ENCODE assay signal across 8 cellular contexts in genomic region chr10:110006358-110007170, GRCh38. TPM values are rescaled to one million over a fixed set of nuclear protein-coding genes. Genes with fewer than 3 reads are reported as not detected.
DNase-seq lines count a peak whose midpoint lies in the region; ATAC-seq, FAIRE-seq and TF ChIP-seq lines count a peak whose summit lies in the region.

No MANE protein-coding gene starts in this region.

- intact Hi-C loops in PC-3 (cut with micrococcal nuclease): loop anchor here (5.0 kb wide), 1 partner anchor 39 kb away; no protein-coding TSS in a partner anchor

- CTCF ChIA-PET in PC-3 (lab: Charles Lee): no interaction called here

- H3K36me3 ChIP-seq in esophagus (ENCODE audit: control insufficient read depth in 2 of 2, insufficient read depth in 2 of 2, low read length in 1 of 2) (no peaks in the 10 kb centered on the region), PC-3 (ENCODE audit: low read depth, low read length) (no peaks in the 10 kb centered on the region)

- H3K27me3 ChIP-seq in esophagus (ENCODE audit: control insufficient read depth in 1 of 2, insufficient read depth in 2 of 2, low read length in 2 of 2): no peaks in the 10 kb centered on the region
- H3K27me3 ChIP-seq in PC-3 (ENCODE audit: low read length): no peaks in the 10 kb centered on the region

- H3K9me2 ChIP-seq in PC-3 (replicated peaks; ENCODE audit: low read length): no peaks in the 10 kb centered on the region

- POLR2A ChIA-PET in PC-3 (lab: Charles Lee; ENCODE audit: unreplicated experiment): interaction anchor here (0.8 kb wide), 1 partner anchor 291 kb away, joined by 6 read pairs; no protein-coding TSS in a partner anchor

- no peaks in the 10 kb centered on the region for H3K9me3 ChIP-seq in esophagus (ENCODE audit: control insufficient read depth in 2 of 2, insufficient read depth in 1 of 2, low read depth in 1 of 2, low read length in 1 of 2)
- no peaks in the 10 kb centered on the region for H3K9me3 ChIP-seq in PC-3 (ENCODE audit: low read length)

- peak; percentile 31 for DNase-seq in GM04504 (ENCODE audit: low read depth)
- DNase-seq in RCC 7860 (ENCODE audit: low spot score): peak; percentile 34
- peak; percentile 53 for DNase-seq in myocyte (ENCODE audit: low read depth)
- no peak for DNase-seq in PC-3
- DNase-seq in activated T-cell treated with anti-CD3 and anti-CD28 coated beads, Interleukin-2, amount 50 U/mL, for 1 hour: no peak
- no peak for DNase-seq in SKM-1 (lab: John Stamatoyannopoulos, UW; ENCODE audit: unreplicated experiment)

- no peak for ATAC-seq in HG02884 (IDR thresholded peaks at IDR 0.05; ENCODE audit: unreplicated experiment)
- no peak for ATAC-seq in PC-3

- no peaks in the 10 kb centered on the region for H3F3A ChIP-seq in PC-3 (ENCODE audit: low read length, unreplicated experiment)

- no TSS peak for BruUV-seq in PC-3 (replicated peaks; lab: Mats Ljungman, UMichigan)

- H4K20me1 ChIP-seq in PC-3 (ENCODE audit: low read length): no peaks in the 10 kb centered on the region

- 16 to 19% methylated on average over 20 of the region's 20 CpGs for WGBS in esophagus, 2 donors

- peak overlapping the region; percentile 82 to 93 for H3K27ac ChIP-seq in esophagus (ENCODE audit: low read depth in 2 of 2, low read length in 1 of 2)
- H3K27ac ChIP-seq in PC-3 (ENCODE audit: low read length): no peak overlapping the region

- H2AFZ ChIP-seq in PC-3 (ENCODE audit: low read length): no peak overlapping the region

- H3K4me1 ChIP-seq in esophagus (ENCODE audit: control insufficient read depth in 2 of 2, insufficient read depth in 2 of 2, low read length in 1 of 2) (no peaks in the 10 kb centered on the region), PC-3 (ENCODE audit: insufficient read depth, low read length) (peaks cover 32% of the 10 kb centered on the region)

- no peak for FAIRE-seq in RCC 7860 (lab: Jason Lieb, UNC)

- H3K4me2 ChIP-seq in PC-3 (ENCODE audit: low read length): no peak overlapping the region

- H3K4me3 ChIP-seq in esophagus (ENCODE audit: low read depth in 1 of 2, low read length in 2 of 2): peak overlapping the region; percentile 81 to 91
- no peak overlapping the region for H3K4me3 ChIP-seq in PC-3 (ENCODE audit: low read length)

- no peak for TF ChIP-seq CTCF in PC-3 (conservative IDR thresholded peaks at IDR 0.05; ENCODE audit: low read depth, low read length)

- no peak overlapping the region for H3K9ac ChIP-seq in PC-3 (ENCODE audit: low read length)

- peaks cover 29% of the 10 kb centered on the region for H3K79me2 ChIP-seq in PC-3 (ENCODE audit: low read length)

RNA-seq across cellular contexts. Expression of gene ADD3, which starts 1.2 kb away (rescaled TPM):
- 10 to 100 TPM; 20.0 to 24.0 TPM for polyA plus RNA-seq in esophagus
- total RNA-seq in myocyte (95.9 and 799 TPM in 2 replicates), PC-3 (2014; rRNA removed) (25.7 and 30.3 TPM in 2 replicates)
- polyA plus RNA-seq in myocyte (2012): 53.9 TPM

Comparison
In these comparisons a context has a peak if more than half of its experiments do, and no peak if none do; other contexts are left out.
1. DNase-seq: peak in GM04504 (single experiment), RCC 7860 (single experiment) and myocyte (single experiment); none in PC-3 (single experiment), activated T-cell treated with anti-CD3 and anti-CD28 coated beads, Interleukin-2, amount 50 U/mL, for 1 hour (single experiment) and SKM-1 (single experiment).